Comparison of ENCODE assay signal across 8 cellular contexts in the genomic region with DNA sequence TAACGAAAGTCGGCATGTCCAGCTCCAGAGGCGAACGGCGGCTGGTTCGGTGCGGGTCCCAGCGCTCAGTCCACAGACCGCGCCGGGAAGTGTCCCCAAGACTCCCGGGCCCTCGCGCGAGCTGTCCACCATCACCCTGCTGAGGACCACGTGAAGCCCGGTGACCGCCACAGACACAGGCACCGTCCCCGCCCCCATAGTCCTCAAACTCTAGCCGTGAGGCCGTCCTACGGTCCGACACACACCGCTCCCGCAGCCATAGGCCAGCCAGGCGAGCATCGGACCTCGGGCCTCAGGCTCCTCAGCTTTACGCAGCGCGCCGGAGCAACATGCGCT. TPM values are rescaled to one million over a fixed set of nuclear protein-coding genes. Genes with fewer than 3 reads are reported as not detected.
A peak's percentile ranks its signal among the peaks of the same experiment; 100 is the strongest.
DNase-seq lines count a peak whose midpoint lies in the region; ATAC-seq and TF ChIP-seq lines count a peak whose summit lies in the region.

No MANE protein-coding gene starts in this region.

- H3K4me3 Mint-ChIP-seq in type B pancreatic cell: peak overlapping the region; percentile 97

- H3K27ac Mint-ChIP-seq in type B pancreatic cell: peak overlapping the region; percentile 95

- H3K27me3 ChIP-seq in NT2/D1 (ENCODE audit: insufficient read depth, insufficient read length): no peaks in the 10 kb centered on the region
- no peaks in the 10 kb centered on the region for H3K27me3 ChIP-seq in lower lobe of right lung (ENCODE audit: low read depth)

- peak overlapping the region; percentile 99 for H3K4me3 ChIP-seq in NT2/D1 (ENCODE audit: insufficient read length, low read depth)
- H3K4me3 ChIP-seq in choroid plexus epithelial cell (ENCODE audit: low read depth, low read length): peak overlapping the region; percentile 97
- peak overlapping the region; percentile 91 for H3K4me3 ChIP-seq in lower lobe of right lung

- H3K36me3 Mint-ChIP-seq in type B pancreatic cell: peaks cover 15% of the 10 kb centered on the region

- peak overlapping the region; percentile 98 for H3K9ac ChIP-seq in NT2/D1 (ENCODE audit: insufficient read length, low read depth)

- H3K4me1 ChIP-seq in NT2/D1 (ENCODE audit: insufficient read depth, insufficient read length) (peaks cover 4% of the 10 kb centered on the region), lower lobe of right lung (peaks cover 20% of the 10 kb centered on the region)

- ATAC-seq in HG02840 (IDR thresholded peaks at IDR 0.05; ENCODE audit: low FRiP score, unreplicated experiment): peak; percentile 38
- ATAC-seq in lower lobe of right lung: peak; percentile 74 to 79

- TF ChIP-seq CTCF in choroid plexus epithelial cell (conservative IDR thresholded peaks at IDR 0.05; ENCODE audit: low read depth, low read length): no peak
- TF ChIP-seq CTCF in lower lobe of right lung (IDR thresholded peaks at IDR 0.05): no peak
- TF ChIP-seq CTCF in type B pancreatic cell (conservative IDR thresholded peaks at IDR 0.05): no peak

- peaks cover 8% of the 10 kb centered on the region for H3K4me1 Mint-ChIP-seq in type B pancreatic cell (ENCODE audit: unreplicated experiment)

- H3K36me3 ChIP-seq in NT2/D1 (ENCODE audit: insufficient read depth, insufficient read length, low read length): peaks cover 39% of the 10 kb centered on the region
- peaks cover 33% of the 10 kb centered on the region for H3K36me3 ChIP-seq in lower lobe of right lung

- intact Hi-C loops in lower lobe of right lung (cut with DNase I): no loop called here

- no peaks in the 10 kb centered on the region for H3K9me3 Mint-ChIP-seq in type B pancreatic cell

- H3K27me3 Mint-ChIP-seq in type B pancreatic cell: no peaks in the 10 kb centered on the region

- H3K27ac ChIP-seq in lower lobe of right lung: peak overlapping the region; percentile 94

- H3K9me3 ChIP-seq in NT2/D1 (ENCODE audit: insufficient read depth, low read length) (no peaks in the 10 kb centered on the region), lower lobe of right lung (no peaks in the 10 kb centered on the region)

- peak; percentile 14 to 16 for DNase-seq in stimulated activated CD8-positive, alpha-beta memory T cell treated with anti-CD3 and anti-CD28 coated beads, Interleukin-2, amount 100 ng/mL, for 48 hours (ENCODE audit: low read depth in 2 of 2)
- no peak for DNase-seq in stimulated activated CD8-positive, alpha-beta memory T cell treated with anti-CD3 and anti-CD28 coated beads, Interleukin-4, amount 100 ng/mL, for 48 hours
- DNase-seq in NT2/D1 (ENCODE audit: low read depth, low spot score) (no peak), choroid plexus epithelial cell (ENCODE audit: low read depth) (no peak), lower lobe of right lung (no peak), type B pancreatic cell (ENCODE audit: extremely low spot score, unreplicated experiment) (no peak), DMS79 (lab: John Stamatoyannopoulos, UW) (no peak)

RNA-seq across cellular contexts. Expression of gene SETD4, which starts 0.5 kb away (rescaled TPM):
- 19.4 TPM for total RNA-seq in lower lobe of right lung
- 16.7 and 26.4 TPM in 2 replicates for total RNA-seq in type B pancreatic cell (ENCODE audit: low replicate concordance)

RNA-seq across cellular contexts. Expression of gene CBR1, which starts 10.0 kb away (rescaled TPM):
- 72.9 TPM for total RNA-seq in lower lobe of right lung
- total RNA-seq in type B pancreatic cell (ENCODE audit: low replicate concordance): 20.1 and 32.8 TPM in 2 replicates

Comparison
In these comparisons a context has a peak if more than half of its experiments do, and no peak if none do; other contexts are left out.
1. DNase-seq: peak in stimulated activated CD8-positive, alpha-beta memory T cell treated with anti-CD3 and anti-CD28 coated beads, Interleukin-2, amount 100 ng/mL, for 48 hours (2 of 2); none in stimulated activated CD8-positive, alpha-beta memory T cell treated with anti-CD3 and anti-CD28 coated beads, Interleukin-4, amount 100 ng/mL, for 48 hours (single experiment), NT2/D1 (single experiment), choroid plexus epithelial cell (single experiment), lower lobe of right lung (single experiment), type B pancreatic cell (single experiment) and DMS79 (single experiment).
2. Peak in every context shown above with its lines, with median percentiles within 50 percentile points of each other: H3K4me3 ChIP-seq.